1 cellular context compared by ENCODE assay signal in the genomic region with DNA sequence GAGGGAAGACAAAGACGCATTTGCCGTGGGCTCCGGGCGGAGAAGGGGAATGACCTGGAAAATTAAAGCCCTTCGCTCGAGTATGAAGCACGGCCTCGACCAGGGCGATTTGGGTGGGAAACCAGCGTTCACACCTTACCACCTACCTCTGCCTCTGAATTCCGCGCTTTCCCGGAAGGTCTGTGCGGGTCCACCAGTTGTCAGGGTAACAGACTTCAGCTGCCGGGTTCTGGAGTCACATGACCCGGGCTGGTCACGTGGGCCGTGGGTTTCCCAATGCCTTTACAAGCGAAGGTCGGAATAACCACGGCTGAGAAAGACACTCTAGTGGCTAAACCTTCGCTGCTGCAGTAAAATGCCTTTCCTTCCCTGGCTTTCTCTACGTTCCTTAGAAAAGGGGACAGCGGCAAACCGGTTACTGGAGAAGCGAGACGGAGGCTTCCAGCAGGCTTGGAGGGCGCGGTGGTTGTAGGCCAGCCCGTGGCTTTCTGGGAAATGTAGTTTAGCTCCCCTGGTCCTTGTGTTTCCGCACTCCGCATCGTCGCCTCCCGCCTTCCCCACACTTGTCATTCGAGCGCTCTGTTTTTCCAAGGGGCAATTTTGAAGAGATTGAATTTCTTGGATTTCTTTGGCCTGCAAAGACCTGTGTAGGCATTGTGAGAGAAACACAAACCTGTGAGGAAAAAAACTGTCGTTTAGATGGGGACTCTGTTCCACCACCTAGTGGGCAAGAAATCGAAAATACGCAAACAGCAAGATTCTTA.
TF ChIP-seq lines count a peak whose summit lies in the region.

A gene with protein sequence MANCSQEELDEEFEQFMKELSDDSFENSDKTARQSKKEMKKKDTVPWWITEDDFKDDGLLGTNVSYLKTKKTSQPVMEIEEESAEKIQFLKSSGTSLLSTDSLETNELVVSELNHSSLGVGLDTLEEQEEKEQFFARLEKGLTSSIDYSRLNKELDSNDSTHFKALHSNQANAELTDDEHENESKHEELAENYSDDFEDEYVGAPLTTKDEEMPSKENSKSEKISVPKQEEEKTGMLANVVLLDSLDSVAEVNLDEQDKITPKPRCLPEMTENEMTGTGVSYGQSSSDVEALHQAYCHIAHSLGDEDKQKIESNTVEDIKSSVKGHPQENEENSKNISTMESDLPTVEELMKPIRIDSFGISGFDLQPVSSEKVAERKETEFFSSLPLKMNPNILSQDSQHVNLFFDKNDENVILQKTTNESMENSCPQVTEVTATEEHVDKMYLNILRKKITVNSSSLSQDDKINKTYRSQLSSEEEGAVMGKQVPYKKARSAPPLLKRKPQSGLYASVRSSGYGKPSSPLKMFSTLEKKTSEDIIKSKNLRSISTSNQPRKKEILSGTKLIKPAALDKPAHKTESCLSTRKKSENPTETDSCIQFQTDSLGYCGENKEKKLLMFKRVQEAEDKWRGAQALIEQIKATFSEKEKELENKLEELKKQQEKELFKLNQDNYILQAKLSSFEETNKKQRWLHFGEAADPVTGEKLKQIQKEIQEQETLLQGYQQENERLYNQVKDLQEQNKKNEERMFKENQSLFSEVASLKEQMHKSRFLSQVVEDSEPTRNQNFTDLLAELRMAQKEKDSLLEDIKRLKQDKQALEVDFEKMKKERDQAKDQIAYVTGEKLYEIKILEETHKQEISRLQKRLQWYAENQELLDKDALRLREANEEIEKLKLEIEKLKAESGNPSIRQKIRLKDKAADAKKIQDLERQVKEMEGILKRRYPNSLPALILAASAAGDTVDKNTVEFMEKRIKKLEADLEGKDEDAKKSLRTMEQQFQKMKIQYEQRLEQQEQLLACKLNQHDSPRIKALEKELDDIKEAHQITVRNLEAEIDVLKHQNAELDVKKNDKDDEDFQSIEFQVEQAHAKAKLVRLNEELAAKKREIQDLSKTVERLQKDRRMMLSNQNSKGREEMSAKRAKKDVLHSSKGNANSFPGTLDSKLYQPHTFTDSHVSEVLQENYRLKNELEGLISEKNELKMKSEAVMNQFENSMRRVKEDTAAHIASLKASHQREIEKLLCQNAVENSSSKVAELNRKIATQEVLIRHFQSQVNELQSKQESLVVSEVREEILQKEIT (N-terminal part only) (minus strand): TSS at position 210 of the 764 bp plus-strand sequence. CDS start 1,250 bp downstream, outside the sequence.

TF ChIP-seq in GM12878, 131 proteins besides CTCF, POLR2A, EP300 and RAD21 (continued from another document and continues in another):
- TF ChIP-seq, protein P1, sequence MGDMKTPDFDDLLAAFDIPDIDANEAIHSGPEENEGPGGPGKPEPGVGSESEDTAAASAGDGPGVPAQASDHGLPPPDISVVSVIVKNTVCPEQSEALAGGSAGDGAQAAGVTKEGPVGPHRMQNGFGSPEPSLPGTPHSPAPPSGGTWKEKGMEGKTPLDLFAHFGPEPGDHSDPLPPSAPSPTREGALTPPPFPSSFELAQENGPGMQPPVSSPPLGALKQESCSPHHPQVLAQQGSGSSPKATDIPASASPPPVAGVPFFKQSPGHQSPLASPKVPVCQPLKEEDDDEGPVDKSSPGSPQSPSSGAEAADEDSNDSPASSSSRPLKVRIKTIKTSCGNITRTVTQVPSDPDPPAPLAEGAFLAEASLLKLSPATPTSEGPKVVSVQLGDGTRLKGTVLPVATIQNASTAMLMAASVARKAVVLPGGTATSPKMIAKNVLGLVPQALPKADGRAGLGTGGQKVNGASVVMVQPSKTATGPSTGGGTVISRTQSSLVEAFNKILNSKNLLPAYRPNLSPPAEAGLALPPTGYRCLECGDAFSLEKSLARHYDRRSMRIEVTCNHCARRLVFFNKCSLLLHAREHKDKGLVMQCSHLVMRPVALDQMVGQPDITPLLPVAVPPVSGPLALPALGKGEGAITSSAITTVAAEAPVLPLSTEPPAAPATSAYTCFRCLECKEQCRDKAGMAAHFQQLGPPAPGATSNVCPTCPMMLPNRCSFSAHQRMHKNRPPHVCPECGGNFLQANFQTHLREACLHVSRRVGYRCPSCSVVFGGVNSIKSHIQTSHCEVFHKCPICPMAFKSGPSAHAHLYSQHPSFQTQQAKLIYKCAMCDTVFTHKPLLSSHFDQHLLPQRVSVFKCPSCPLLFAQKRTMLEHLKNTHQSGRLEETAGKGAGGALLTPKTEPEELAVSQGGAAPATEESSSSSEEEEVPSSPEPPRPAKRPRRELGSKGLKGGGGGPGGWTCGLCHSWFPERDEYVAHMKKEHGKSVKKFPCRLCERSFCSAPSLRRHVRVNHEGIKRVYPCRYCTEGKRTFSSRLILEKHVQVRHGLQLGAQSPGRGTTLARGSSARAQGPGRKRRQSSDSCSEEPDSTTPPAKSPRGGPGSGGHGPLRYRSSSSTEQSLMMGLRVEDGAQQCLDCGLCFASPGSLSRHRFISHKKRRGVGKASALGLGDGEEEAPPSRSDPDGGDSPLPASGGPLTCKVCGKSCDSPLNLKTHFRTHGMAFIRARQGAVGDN (IDR thresholded peaks at IDR 0.05): no peak
- TF ChIP-seq, protein P2, sequence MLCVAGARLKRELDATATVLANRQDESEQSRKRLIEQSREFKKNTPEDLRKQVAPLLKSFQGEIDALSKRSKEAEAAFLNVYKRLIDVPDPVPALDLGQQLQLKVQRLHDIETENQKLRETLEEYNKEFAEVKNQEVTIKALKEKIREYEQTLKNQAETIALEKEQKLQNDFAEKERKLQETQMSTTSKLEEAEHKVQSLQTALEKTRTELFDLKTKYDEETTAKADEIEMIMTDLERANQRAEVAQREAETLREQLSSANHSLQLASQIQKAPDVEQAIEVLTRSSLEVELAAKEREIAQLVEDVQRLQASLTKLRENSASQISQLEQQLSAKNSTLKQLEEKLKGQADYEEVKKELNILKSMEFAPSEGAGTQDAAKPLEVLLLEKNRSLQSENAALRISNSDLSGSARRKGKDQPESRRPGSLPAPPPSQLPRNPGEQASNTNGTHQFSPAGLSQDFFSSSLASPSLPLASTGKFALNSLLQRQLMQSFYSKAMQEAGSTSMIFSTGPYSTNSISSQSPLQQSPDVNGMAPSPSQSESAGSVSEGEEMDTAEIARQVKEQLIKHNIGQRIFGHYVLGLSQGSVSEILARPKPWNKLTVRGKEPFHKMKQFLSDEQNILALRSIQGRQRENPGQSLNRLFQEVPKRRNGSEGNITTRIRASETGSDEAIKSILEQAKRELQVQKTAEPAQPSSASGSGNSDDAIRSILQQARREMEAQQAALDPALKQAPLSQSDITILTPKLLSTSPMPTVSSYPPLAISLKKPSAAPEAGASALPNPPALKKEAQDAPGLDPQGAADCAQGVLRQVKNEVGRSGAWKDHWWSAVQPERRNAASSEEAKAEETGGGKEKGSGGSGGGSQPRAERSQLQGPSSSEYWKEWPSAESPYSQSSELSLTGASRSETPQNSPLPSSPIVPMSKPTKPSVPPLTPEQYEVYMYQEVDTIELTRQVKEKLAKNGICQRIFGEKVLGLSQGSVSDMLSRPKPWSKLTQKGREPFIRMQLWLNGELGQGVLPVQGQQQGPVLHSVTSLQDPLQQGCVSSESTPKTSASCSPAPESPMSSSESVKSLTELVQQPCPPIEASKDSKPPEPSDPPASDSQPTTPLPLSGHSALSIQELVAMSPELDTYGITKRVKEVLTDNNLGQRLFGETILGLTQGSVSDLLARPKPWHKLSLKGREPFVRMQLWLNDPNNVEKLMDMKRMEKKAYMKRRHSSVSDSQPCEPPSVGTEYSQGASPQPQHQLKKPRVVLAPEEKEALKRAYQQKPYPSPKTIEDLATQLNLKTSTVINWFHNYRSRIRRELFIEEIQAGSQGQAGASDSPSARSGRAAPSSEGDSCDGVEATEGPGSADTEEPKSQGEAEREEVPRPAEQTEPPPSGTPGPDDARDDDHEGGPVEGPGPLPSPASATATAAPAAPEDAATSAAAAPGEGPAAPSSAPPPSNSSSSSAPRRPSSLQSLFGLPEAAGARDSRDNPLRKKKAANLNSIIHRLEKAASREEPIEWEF (IDR thresholded peaks at IDR 0.05; ENCODE audit: insufficient replicate concordance, low read depth, low read length): no peak
- no peak for TF ChIP-seq EZH2 (IDR thresholded peaks at IDR 0.05; ENCODE audit: borderline replicate concordance, control insufficient read depth, low read depth, low read length)
- TF ChIP-seq, protein P3, sequence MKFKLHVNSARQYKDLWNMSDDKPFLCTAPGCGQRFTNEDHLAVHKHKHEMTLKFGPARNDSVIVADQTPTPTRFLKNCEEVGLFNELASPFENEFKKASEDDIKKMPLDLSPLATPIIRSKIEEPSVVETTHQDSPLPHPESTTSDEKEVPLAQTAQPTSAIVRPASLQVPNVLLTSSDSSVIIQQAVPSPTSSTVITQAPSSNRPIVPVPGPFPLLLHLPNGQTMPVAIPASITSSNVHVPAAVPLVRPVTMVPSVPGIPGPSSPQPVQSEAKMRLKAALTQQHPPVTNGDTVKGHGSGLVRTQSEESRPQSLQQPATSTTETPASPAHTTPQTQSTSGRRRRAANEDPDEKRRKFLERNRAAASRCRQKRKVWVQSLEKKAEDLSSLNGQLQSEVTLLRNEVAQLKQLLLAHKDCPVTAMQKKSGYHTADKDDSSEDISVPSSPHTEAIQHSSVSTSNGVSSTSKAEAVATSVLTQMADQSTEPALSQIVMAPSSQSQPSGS (IDR thresholded peaks at IDR 0.05; ENCODE audit: low read length): no peak
- TF ChIP-seq, protein P4, sequence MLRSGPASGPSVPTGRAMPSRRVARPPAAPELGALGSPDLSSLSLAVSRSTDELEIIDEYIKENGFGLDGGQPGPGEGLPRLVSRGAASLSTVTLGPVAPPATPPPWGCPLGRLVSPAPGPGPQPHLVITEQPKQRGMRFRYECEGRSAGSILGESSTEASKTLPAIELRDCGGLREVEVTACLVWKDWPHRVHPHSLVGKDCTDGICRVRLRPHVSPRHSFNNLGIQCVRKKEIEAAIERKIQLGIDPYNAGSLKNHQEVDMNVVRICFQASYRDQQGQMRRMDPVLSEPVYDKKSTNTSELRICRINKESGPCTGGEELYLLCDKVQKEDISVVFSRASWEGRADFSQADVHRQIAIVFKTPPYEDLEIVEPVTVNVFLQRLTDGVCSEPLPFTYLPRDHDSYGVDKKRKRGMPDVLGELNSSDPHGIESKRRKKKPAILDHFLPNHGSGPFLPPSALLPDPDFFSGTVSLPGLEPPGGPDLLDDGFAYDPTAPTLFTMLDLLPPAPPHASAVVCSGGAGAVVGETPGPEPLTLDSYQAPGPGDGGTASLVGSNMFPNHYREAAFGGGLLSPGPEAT (IDR thresholded peaks at IDR 0.05; ENCODE audit: low read depth): peak; percentile 95
- no peak for TF ChIP-seq HDAC6 (IDR thresholded peaks at IDR 0.05; ENCODE audit: unreplicated experiment)
- TF ChIP-seq NBN (IDR thresholded peaks at IDR 0.05): peak; percentile 92
- TF ChIP-seq ASH2L (IDR thresholded peaks at IDR 0.05; ENCODE audit: borderline replicate concordance, low read depth): no peak
- TF ChIP-seq TCF3 (IDR thresholded peaks at IDR 0.05; ENCODE audit: borderline replicate concordance, insufficient read depth, low read depth, low read length): no peak
- TF ChIP-seq, protein P5, sequence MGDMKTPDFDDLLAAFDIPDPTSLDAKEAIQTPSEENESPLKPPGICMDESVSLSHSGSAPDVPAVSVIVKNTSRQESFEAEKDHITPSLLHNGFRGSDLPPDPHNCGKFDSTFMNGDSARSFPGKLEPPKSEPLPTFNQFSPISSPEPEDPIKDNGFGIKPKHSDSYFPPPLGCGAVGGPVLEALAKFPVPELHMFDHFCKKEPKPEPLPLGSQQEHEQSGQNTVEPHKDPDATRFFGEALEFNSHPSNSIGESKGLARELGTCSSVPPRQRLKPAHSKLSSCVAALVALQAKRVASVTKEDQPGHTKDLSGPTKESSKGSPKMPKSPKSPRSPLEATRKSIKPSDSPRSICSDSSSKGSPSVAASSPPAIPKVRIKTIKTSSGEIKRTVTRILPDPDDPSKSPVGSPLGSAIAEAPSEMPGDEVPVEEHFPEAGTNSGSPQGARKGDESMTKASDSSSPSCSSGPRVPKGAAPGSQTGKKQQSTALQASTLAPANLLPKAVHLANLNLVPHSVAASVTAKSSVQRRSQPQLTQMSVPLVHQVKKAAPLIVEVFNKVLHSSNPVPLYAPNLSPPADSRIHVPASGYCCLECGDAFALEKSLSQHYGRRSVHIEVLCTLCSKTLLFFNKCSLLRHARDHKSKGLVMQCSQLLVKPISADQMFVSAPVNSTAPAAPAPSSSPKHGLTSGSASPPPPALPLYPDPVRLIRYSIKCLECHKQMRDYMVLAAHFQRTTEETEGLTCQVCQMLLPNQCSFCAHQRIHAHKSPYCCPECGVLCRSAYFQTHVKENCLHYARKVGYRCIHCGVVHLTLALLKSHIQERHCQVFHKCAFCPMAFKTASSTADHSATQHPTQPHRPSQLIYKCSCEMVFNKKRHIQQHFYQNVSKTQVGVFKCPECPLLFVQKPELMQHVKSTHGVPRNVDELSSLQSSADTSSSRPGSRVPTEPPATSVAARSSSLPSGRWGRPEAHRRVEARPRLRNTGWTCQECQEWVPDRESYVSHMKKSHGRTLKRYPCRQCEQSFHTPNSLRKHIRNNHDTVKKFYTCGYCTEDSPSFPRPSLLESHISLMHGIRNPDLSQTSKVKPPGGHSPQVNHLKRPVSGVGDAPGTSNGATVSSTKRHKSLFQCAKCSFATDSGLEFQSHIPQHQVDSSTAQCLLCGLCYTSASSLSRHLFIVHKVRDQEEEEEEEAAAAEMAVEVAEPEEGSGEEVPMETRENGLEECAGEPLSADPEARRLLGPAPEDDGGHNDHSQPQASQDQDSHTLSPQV (IDR thresholded peaks at IDR 0.05): no peak
- no peak for TF ChIP-seq ZNF274 (IDR thresholded peaks at IDR 0.05; ENCODE audit: insufficient read depth, insufficient read length)
- 0 out of 4 replicates have a peak, but pooled peaks of 1 of the 2 experiments have one; percentile 4 for TF ChIP-seq SRF (IDR thresholded peaks at IDR 0.05; ENCODE audit: low read depth in 2 of 2, low read length in 2 of 2)
- TF ChIP-seq, protein P6, sequence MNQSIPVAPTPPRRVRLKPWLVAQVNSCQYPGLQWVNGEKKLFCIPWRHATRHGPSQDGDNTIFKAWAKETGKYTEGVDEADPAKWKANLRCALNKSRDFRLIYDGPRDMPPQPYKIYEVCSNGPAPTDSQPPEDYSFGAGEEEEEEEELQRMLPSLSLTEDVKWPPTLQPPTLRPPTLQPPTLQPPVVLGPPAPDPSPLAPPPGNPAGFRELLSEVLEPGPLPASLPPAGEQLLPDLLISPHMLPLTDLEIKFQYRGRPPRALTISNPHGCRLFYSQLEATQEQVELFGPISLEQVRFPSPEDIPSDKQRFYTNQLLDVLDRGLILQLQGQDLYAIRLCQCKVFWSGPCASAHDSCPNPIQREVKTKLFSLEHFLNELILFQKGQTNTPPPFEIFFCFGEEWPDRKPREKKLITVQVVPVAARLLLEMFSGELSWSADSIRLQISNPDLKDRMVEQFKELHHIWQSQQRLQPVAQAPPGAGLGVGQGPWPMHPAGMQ (IDR thresholded peaks at IDR 0.05; ENCODE audit: borderline replicate concordance): no peak
- 0 out of 2 replicates have a peak, but pooled peaks have one; percentile 31 for TF ChIP-seq HDGF (IDR thresholded peaks at IDR 0.05)
- no peak for TF ChIP-seq FOXK2 (IDR thresholded peaks at IDR 0.05)
- peak; percentile 25; the same call in 1 of the 2 replicates for TF ChIP-seq STAT3 (IDR thresholded peaks at IDR 0.05; ENCODE audit: low read depth, low read length)
- TF ChIP-seq TCF12 (IDR thresholded peaks at IDR 0.05; ENCODE audit: low read depth, low read length): peak; percentile 64; the same call in 1 of the 2 replicates
- no peak for TF ChIP-seq TCF7 (IDR thresholded peaks at IDR 0.05; ENCODE audit: borderline replicate concordance)
- peak; percentile 57; the same call in 1 of the 2 replicates for TF ChIP-seq NFIC (IDR thresholded peaks at IDR 0.05; ENCODE audit: low read depth, low read length)
- TF ChIP-seq, protein P7, sequence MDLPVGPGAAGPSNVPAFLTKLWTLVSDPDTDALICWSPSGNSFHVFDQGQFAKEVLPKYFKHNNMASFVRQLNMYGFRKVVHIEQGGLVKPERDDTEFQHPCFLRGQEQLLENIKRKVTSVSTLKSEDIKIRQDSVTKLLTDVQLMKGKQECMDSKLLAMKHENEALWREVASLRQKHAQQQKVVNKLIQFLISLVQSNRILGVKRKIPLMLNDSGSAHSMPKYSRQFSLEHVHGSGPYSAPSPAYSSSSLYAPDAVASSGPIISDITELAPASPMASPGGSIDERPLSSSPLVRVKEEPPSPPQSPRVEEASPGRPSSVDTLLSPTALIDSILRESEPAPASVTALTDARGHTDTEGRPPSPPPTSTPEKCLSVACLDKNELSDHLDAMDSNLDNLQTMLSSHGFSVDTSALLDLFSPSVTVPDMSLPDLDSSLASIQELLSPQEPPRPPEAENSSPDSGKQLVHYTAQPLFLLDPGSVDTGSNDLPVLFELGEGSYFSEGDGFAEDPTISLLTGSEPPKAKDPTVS (IDR thresholded peaks at IDR 0.05; ENCODE audit: low read depth, low read length): no peak
